ENCODE assay signal across 8 cellular contexts in genomic region chr6:33271098-33271607, GRCh38.
A peak's percentile ranks its signal among the peaks of the same experiment; 100 is the strongest.
DNase-seq lines count a peak whose midpoint lies in the region; TF ChIP-seq lines count a peak whose summit lies in the region.

No MANE protein-coding gene starts in this region.

- peak; percentile 50 for DNase-seq in SHP77 treated with DMSO at 0.1 percent for 48 hours (lab: John Stamatoyannopoulos, UW)
- no peak for DNase-seq in SHP77 (lab: John Stamatoyannopoulos, UW)
- DNase-seq in NCI-H446 treated with DMSO at 0.1 percent for 48 hours (lab: John Stamatoyannopoulos, UW) = no peak
- DNase-seq in GM13977 (ENCODE audit: low spot score) = no peak
- no peak for DNase-seq in amniotic stem cell (lab: John Stamatoyannopoulos, UW)

- H3K27me3 ChIP-seq in Loucy (ENCODE audit: insufficient read depth, low read length, poor library complexity, severe bottlenecking) (peaks cover 6% of the 10 kb centered on the region), mucosa of stomach (ENCODE audit: control insufficient read depth, insufficient read depth, low read length) (no peaks in the 10 kb centered on the region)

- peak overlapping the region; percentile 79 for H3K4me2 ChIP-seq in Loucy (ENCODE audit: low read depth, low read length, poor library complexity, severe bottlenecking)

- TF ChIP-seq CTCF in Loucy (conservative IDR thresholded peaks at IDR 0.05; ENCODE audit: low read length) (no peak), GM13977 (IDR thresholded peaks at IDR 0.05; ENCODE audit: extremely low read depth, insufficient read depth, missing control alignments) (no peak)

- H3K9me3 ChIP-seq in Loucy (ENCODE audit: insufficient read depth, low read depth, low read length) (no peaks in the 10 kb centered on the region), mucosa of stomach (ENCODE audit: control insufficient read depth, low read length) (no peaks in the 10 kb centered on the region)

- peak overlapping the region; percentile 97 for H3K27ac ChIP-seq in cingulate gyrus (ENCODE audit: low read depth, low read length)

- H3K4me3 ChIP-seq in Loucy (ENCODE audit: low read length, poor library complexity, severe bottlenecking) (peak overlapping the region; percentile 95), mucosa of stomach (ENCODE audit: low read length) (peak overlapping the region; percentile 97)

- peaks cover 71% of the 10 kb centered on the region for H3K79me2 ChIP-seq in Loucy (ENCODE audit: insufficient read depth, low read length)

- H4K20me1 ChIP-seq in Loucy (ENCODE audit: insufficient read depth, low read length, poor library complexity, severe bottlenecking) = peaks cover 39% of the 10 kb centered on the region

- H3K9me2 ChIP-seq in Loucy (replicated peaks; ENCODE audit: low read depth, low read length) = no peaks in the 10 kb centered on the region

- H3F3A ChIP-seq in Loucy (ENCODE audit: low read depth) = peaks cover under 1% of the 10 kb centered on the region; the same call in 1 of the 2 replicates

- H2AFZ ChIP-seq in Loucy (ENCODE audit: low read length) = peak overlapping the region; percentile 96

- H3K9ac ChIP-seq in Loucy (ENCODE audit: low read depth, low read length, poor library complexity, severe bottlenecking) (peak overlapping the region; percentile 94), mucosa of stomach (ENCODE audit: low read length) (peak overlapping the region; percentile 99)

- H3K4me1 ChIP-seq in Loucy (ENCODE audit: insufficient read depth, low read length, poor library complexity, severe bottlenecking) = peaks cover 47% of the 10 kb centered on the region
- peaks cover 36% of the 10 kb centered on the region for H3K4me1 ChIP-seq in mucosa of stomach (ENCODE audit: control insufficient read depth, insufficient read depth, low read length)

- in situ Hi-C loops in GM13977 (cut with MboI; ENCODE audit: low pct_unique_long_range_greater_than_20kb, low sequenced_read_pairs, unreplicated experiment) = no loop called here

- H3K36me3 ChIP-seq in Loucy (ENCODE audit: insufficient read depth, low read length) (peaks cover 38% of the 10 kb centered on the region), mucosa of stomach (ENCODE audit: control insufficient read depth, insufficient read depth, low read length) (peaks cover 18% of the 10 kb centered on the region)
